Comparison of ENCODE assay signal across 8 cellular contexts in the genomic region with DNA sequence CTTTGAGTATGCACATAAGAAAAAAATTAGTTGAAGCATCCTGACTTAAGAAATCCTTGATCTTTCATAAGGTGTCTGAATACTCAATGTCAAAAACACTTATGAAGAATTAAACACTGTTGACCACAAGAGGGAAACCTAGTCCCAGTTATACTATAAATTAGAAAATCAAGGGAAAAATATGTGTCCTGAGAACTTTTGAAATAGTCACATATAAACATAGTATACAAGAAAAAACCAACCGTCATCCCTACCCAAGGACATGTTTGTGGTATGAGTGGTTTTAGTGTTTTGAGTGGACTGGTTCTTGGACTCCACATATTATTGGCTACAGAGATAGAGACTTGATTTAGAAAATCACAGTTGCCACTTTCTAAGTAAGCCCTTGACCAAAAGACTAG. TPM values are rescaled to one million over a fixed set of nuclear protein-coding genes. Genes with fewer than 3 reads are reported as not detected.
DNase-seq lines count a peak whose midpoint lies in the region; ATAC-seq, FAIRE-seq and TF ChIP-seq lines count a peak whose summit lies in the region.

No MANE protein-coding gene starts in this region.

- POLR2A ChIA-PET in AG04450 (lab: Yijun Ruan, JAX) = no interaction called here

- H3K4me1 Mint-ChIP-seq in immature natural killer cell = no peaks in the 10 kb centered on the region

- H3K4me2 ChIP-seq in SU-DHL-6 (ENCODE audit: low read depth, low read length, poor library complexity, severe bottlenecking) = no peak overlapping the region

- H3K9me3 ChIP-seq in AG04450 (ENCODE audit: control insufficient read depth, insufficient read depth, low read length) (no peaks in the 10 kb centered on the region), SU-DHL-6 (ENCODE audit: insufficient read depth, low read length) (no peaks in the 10 kb centered on the region)

- H3K27me3 Mint-ChIP-seq in immature natural killer cell (ENCODE audit: low read depth in 3 of 3) = peaks cover 0 to 6% (median 3%) of the 10 kb centered on the region in 3 donors

- no peaks in the 10 kb centered on the region for H3K27me3 ChIP-seq in AG04450 (ENCODE audit: control insufficient read depth, insufficient read depth, low read length)
- no peaks in the 10 kb centered on the region for H3K27me3 ChIP-seq in SU-DHL-6 (ENCODE audit: low read length)

- H3K27ac Mint-ChIP-seq in immature natural killer cell = no peak overlapping the region

- peak; percentile 30 for TF ChIP-seq CTCF in AG04450 (IDR thresholded peaks at IDR 0.05; ENCODE audit: low read depth, low read length)
- peak; percentile 43 for TF ChIP-seq CTCF in SU-DHL-6 (IDR thresholded peaks at IDR 0.05; ENCODE audit: insufficient read depth, low read length, poor library complexity, severe bottlenecking)

- H3K4me3 ChIP-seq in AG04450 (ENCODE audit: low read depth, low read length) (no peak overlapping the region), SU-DHL-6 (ENCODE audit: insufficient read depth, low read length, poor library complexity, severe bottlenecking) (no peak overlapping the region)

- H3K36me3 ChIP-seq in SU-DHL-6 (ENCODE audit: low read length) = no peaks in the 10 kb centered on the region

- no peak overlapping the region for H3K27ac ChIP-seq in AG04450 (ENCODE audit: low read depth, low read length)
- no peak overlapping the region for H3K27ac ChIP-seq in SU-DHL-6 (ENCODE audit: low read depth, low read length)

- no peaks in the 10 kb centered on the region for H4K20me1 ChIP-seq in SU-DHL-6 (ENCODE audit: low read depth, low read length)

- H3K36me3 Mint-ChIP-seq in immature natural killer cell = no peaks in the 10 kb centered on the region

- DNase-seq in AG04450 (ENCODE audit: low read depth, low spot score) = no peak
- no peak for DNase-seq in GM19239 (ENCODE audit: insufficient read length, low spot score)
- DNase-seq in immature natural killer cell = peak; percentile 14 to 42 (median 24)
- no peak for DNase-seq in NCI-H345 (lab: John Stamatoyannopoulos, UW)

- H3K79me2 ChIP-seq in SU-DHL-6 (ENCODE audit: insufficient read depth, low read length) = no peaks in the 10 kb centered on the region

- H2AFZ ChIP-seq in SU-DHL-6 (ENCODE audit: low read depth, low read length, severe bottlenecking) = no peak overlapping the region

- H3F3A ChIP-seq in SU-DHL-6 (ENCODE audit: insufficient read depth) = 0 out of 2 replicates have a peak, but pooled peaks cover 6% of the 10 kb centered on the region

- H3K9me3 Mint-ChIP-seq in immature natural killer cell = no peaks in the 10 kb centered on the region

- no peak for ATAC-seq in HG03135 (IDR thresholded peaks at IDR 0.05; ENCODE audit: unreplicated experiment)
- no peak for ATAC-seq in GM21576 (IDR thresholded peaks at IDR 0.05; ENCODE audit: unreplicated experiment)
- ATAC-seq in GM19455 (IDR thresholded peaks at IDR 0.05; ENCODE audit: unreplicated experiment) = no peak

- CTCF ChIA-PET in AG04450 (lab: Charles Lee) = interaction anchor here (0.9 to 3.1 kb wide), 8 partner anchors 9 to 436 kb away, joined by 3 to 16 read pairs (median 5); no protein-coding TSS in a partner anchor

- H3K9ac ChIP-seq in SU-DHL-6 (ENCODE audit: low read length) = no peak overlapping the region

- H3K9me2 ChIP-seq in SU-DHL-6 (replicated peaks; ENCODE audit: insufficient read depth, low read length) = no peaks in the 10 kb centered on the region

- peak; percentile 37 for FAIRE-seq in GM19239 (lab: Jason Lieb, UNC)

- H3K4me3 Mint-ChIP-seq in immature natural killer cell = no peak overlapping the region

RNA-seq across cellular contexts. Expression of a gene that starts 7.6 kb away (rescaled TPM):
- not detected in 2 replicates for polyA plus RNA-seq in AG04450 (2011; rRNA removed)
- not detected in 2 replicates for polyA minus RNA-seq in AG04450 (2011; rRNA and poly(A)+ RNA removed)
- 100 to 1,000 TPM; 103 to 884 (median 621) TPM for polyA plus RNA-seq in immature natural killer cell

RNA-seq across cellular contexts. Expression of a gene that starts 25.1 kb away (rescaled TPM):
- polyA plus RNA-seq in AG04450 (2011; rRNA removed) (not detected in 2 replicates), immature natural killer cell (not detected)
- polyA minus RNA-seq in AG04450 (2011; rRNA and poly(A)+ RNA removed) = not detected in 2 replicates

Comparison
In these comparisons a context has a peak if more than half of its experiments do, and no peak if none do; other contexts are left out.
1. DNase-seq: peak in immature natural killer cell (3 of 3); none in AG04450 (single experiment), GM19239 (single experiment) and NCI-H345 (single experiment).
2. RNA of a gene that starts 7.6 kb away (polyA plus RNA-seq): 103 to 884 TPM in immature natural killer cell; not detected in AG04450; every median in the first group is over 100 times any median in the second.